10 cellular contexts compared by ENCODE assay signal in the genomic region with DNA sequence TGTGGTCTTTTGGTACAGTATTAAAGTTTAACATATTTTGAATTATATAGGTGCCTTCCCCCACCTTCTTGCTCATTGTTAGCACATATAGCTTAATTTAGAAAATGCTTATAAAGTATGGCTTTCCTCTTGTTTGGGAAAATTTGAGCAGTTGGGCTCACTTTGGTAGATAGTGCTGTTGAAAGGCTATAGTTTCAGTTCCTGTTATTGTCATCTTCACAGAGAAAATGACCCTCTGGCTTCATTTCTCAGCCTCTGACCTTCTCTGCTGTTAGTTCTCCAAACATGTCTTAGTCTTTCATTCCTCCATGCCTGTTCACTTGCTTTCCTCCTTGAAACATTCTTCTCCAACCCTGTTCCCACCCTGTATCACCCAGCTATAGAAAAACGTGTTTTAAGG.
DNase-seq lines count a peak whose midpoint lies in the region; ATAC-seq lines count a peak whose summit lies in the region.
"Had no signal": no experiment of that assay in that cellular context is flagged by ENCODE, and none has a peak within 500 bp of the region (broad histone marks: within the 10 kb centered on the region; RNA-seq: fewer than 3 reads in every experiment).

No MANE protein-coding gene starts in this region.

- H3K4me1 ChIP-seq in effector memory CD4-positive, alpha-beta T cell (ENCODE audit: control insufficient read depth, insufficient read depth, low read length, poor library complexity, severe bottlenecking) = no peaks in the 10 kb centered on the region

- H3K36me3 ChIP-seq in effector memory CD4-positive, alpha-beta T cell (ENCODE audit: control insufficient read depth, insufficient read depth, low read length) = no peaks in the 10 kb centered on the region

- H3K27ac ChIP-seq in effector memory CD4-positive, alpha-beta T cell (ENCODE audit: insufficient read depth, low read length, poor library complexity, severe bottlenecking) = no peak overlapping the region
- H3K27ac ChIP-seq in caudate nucleus (ENCODE audit: low read depth, low read length) = no peak overlapping the region

- H3K27me3 ChIP-seq in effector memory CD4-positive, alpha-beta T cell (replicated peaks; ENCODE audit: control insufficient read depth, insufficient read depth, low read length, poor library complexity, severe bottlenecking) = no peaks in the 10 kb centered on the region

- peak; percentile 50 to 94 for DNase-seq in NOMO-1 (lab: John Stamatoyannopoulos, UW; ENCODE audit: unreplicated experiment in 2 of 2)
- DNase-seq in Right ventricle myocardium inferior (ENCODE audit: missing footprints) = no peak
- DNase-seq in effector memory CD4-positive, alpha-beta T cell = no peak
- no peak for DNase-seq in caudate nucleus (lab: John Stamatoyannopoulos, UW)
- DNase-seq in NCI-H510A (lab: John Stamatoyannopoulos, UW) = no peak
- DNase-seq: aorta; stimulated activated CD4-positive, alpha-beta T cell treated with anti-CD3 and anti-CD28 coated beads, Interleukin-1b, Interleukin-23, amount 100 ng/mL, for 48 hours had no signal

- intact Hi-C loops in Right ventricle myocardium inferior (cut with DNase I) = no loop called here

- no peak overlapping the region for H3K4me3 ChIP-seq in effector memory CD4-positive, alpha-beta T cell (ENCODE audit: insufficient read depth, low read depth, low read length, poor library complexity, severe bottlenecking)

- H3K9me3 ChIP-seq in effector memory CD4-positive, alpha-beta T cell (ENCODE audit: control insufficient read depth, low read length) = no peaks in the 10 kb centered on the region

- ATAC-seq in GM18502 (IDR thresholded peaks at IDR 0.05; ENCODE audit: poor library complexity, unreplicated experiment) (peak; percentile 80), GM21367 (IDR thresholded peaks at IDR 0.05; ENCODE audit: unreplicated experiment) (peak; percentile 71), HG03039 (IDR thresholded peaks at IDR 0.05; ENCODE audit: unreplicated experiment) (peak; percentile 77), Right ventricle myocardium inferior (no peak)

Comparison
In these comparisons a context has a peak if more than half of its experiments do, and no peak if none do; other contexts are left out.
1. DNase-seq: peak in NOMO-1 (2 of 2); none in Right ventricle myocardium inferior (single experiment), effector memory CD4-positive, alpha-beta T cell (0 of 3), caudate nucleus (0 of 61) and NCI-H510A (single experiment).